Comparison of ENCODE assay signal across 20 cellular contexts in genomic region chr6:126056355-126057004, GRCh38.
DNase-seq lines count a peak whose midpoint lies in the region; ATAC-seq and TF ChIP-seq lines count a peak whose summit lies in the region.
"Had no signal": no experiment of that assay in that cellular context is flagged by ENCODE, and none has a peak within 500 bp of the region (broad histone marks: within the 10 kb centered on the region; RNA-seq: fewer than 3 reads in every experiment).

No MANE protein-coding gene starts in this region.

- no peaks in the 10 kb centered on the region for H3K4me1 ChIP-seq in endodermal cell (ENCODE audit: control insufficient read depth, insufficient read depth, low read length)
- no peaks in the 10 kb centered on the region for H3K4me1 ChIP-seq in mesendoderm (ENCODE audit: control insufficient read depth, low read depth, low read length)
- H3K4me1 ChIP-seq in upper lobe of left lung: no peaks in the 10 kb centered on the region
- H3K4me1 ChIP-seq: HAP-1, SJCRH30 had no signal

- H3K27me3 Mint-ChIP-seq in endodermal cell (ENCODE audit: insufficient read depth): no peaks in the 10 kb centered on the region
- H3K27me3 Mint-ChIP-seq: CD4-positive, alpha-beta T cell had no signal

- no peak overlapping the region for H2AK5ac ChIP-seq in mesendoderm (ENCODE audit: low read length)

- peak; percentile 39 for DNase-seq in ELF-1 (ENCODE audit: low read depth, low spot score)
- DNase-seq in UCSD-AML1 (lab: John Stamatoyannopoulos, UW; ENCODE audit: unreplicated experiment): peak; percentile 7
- DNase-seq in endodermal cell: peak; percentile 59
- peak; percentile 69 for DNase-seq in mesendoderm
- no peak for DNase-seq in germinal center (ENCODE audit: low spot score)
- DNase-seq in upper lobe of left lung: no peak
- DNase-seq in NCI-H2227 treated with DMSO at 0.1 percent for 48 hours (lab: John Stamatoyannopoulos, UW): no peak
- DNase-seq: CD4-positive, alpha-beta T cell; DMS153; GF-D8; MG63; NCI-H1048; NCI-H1436; NCI-H1930; NCI-H345; NCI-H524 treated with DMSO at 0.1 percent for 48 hours; SJCRH30 had no signal

- no peak overlapping the region for H3K18ac ChIP-seq in mesendoderm (ENCODE audit: low read length)

- H3K56ac ChIP-seq in mesendoderm (ENCODE audit: low read length): no peak overlapping the region

- no peak overlapping the region for H2BK15ac ChIP-seq in mesendoderm (replicated peaks; ENCODE audit: low read depth)

- no peak overlapping the region for H4K8ac ChIP-seq in mesendoderm (ENCODE audit: low read depth, low read length)

- H3K9me3 ChIP-seq in endodermal cell (ENCODE audit: control insufficient read depth, low read length): no peaks in the 10 kb centered on the region
- no peaks in the 10 kb centered on the region for H3K9me3 ChIP-seq in upper lobe of left lung
- H3K9me3 ChIP-seq: HAP-1, MG63, SJCRH30 had no signal

- H3K79me2 ChIP-seq in mesendoderm (ENCODE audit: control insufficient read depth, insufficient read depth, low read length): no peaks in the 10 kb centered on the region

- no peak overlapping the region for H2BK120ac ChIP-seq in mesendoderm (ENCODE audit: low read depth, low read length)

- H3K36me3 ChIP-seq in endodermal cell (ENCODE audit: control insufficient read depth, insufficient read depth, low read length): peaks cover 10% of the 10 kb centered on the region
- H3K36me3 ChIP-seq in mesendoderm (ENCODE audit: control insufficient read depth, insufficient read depth, low read length): peaks cover 3% of the 10 kb centered on the region
- H3K36me3 ChIP-seq in upper lobe of left lung: peaks cover 0 to 15% (median 0%) of the 10 kb centered on the region in 4 donors
- H3K36me3 ChIP-seq: HAP-1, MG63, SJCRH30 had no signal

- no peak overlapping the region for H3K4me2 ChIP-seq in mesendoderm (ENCODE audit: low read length)

- H3K9me3 Mint-ChIP-seq in endodermal cell: no peaks in the 10 kb centered on the region
- H3K9me3 Mint-ChIP-seq: CD4-positive, alpha-beta T cell had no signal

- no peaks in the 10 kb centered on the region for H3K27me3 ChIP-seq in endodermal cell (ENCODE audit: control insufficient read depth, insufficient read depth, low read length, poor library complexity, severe bottlenecking)
- no peaks in the 10 kb centered on the region for H3K27me3 ChIP-seq in mesendoderm (ENCODE audit: insufficient read depth, low read length, poor library complexity)
- H3K27me3 ChIP-seq in upper lobe of left lung: no peaks in the 10 kb centered on the region
- H3K27me3 ChIP-seq: MG63, SJCRH30 had no signal

- H3K36me3 Mint-ChIP-seq in endodermal cell (ENCODE audit: low read depth): peaks cover 23% of the 10 kb centered on the region

- no peak for TF ChIP-seq EP300 in upper lobe of left lung (IDR thresholded peaks at IDR 0.05)

- H3K4me3 ChIP-seq in endodermal cell (ENCODE audit: low read length) (no peak overlapping the region), mesendoderm (ENCODE audit: low read length) (no peak overlapping the region), upper lobe of left lung (no peak overlapping the region)
- H3K4me3 ChIP-seq: HAP-1, MG63, SJCRH30 had no signal

- no peak overlapping the region for H3K23ac ChIP-seq in mesendoderm (ENCODE audit: low read length)

- TF ChIP-seq POLR2A in upper lobe of left lung (IDR thresholded peaks at IDR 0.05): no peak

- H3K4ac ChIP-seq in mesendoderm (ENCODE audit: low read depth, low read length): no peak overlapping the region

- TF ChIP-seq CTCF in endodermal cell (conservative IDR thresholded peaks at IDR 0.05): no peak
- no peak for TF ChIP-seq CTCF in upper lobe of left lung (IDR thresholded peaks at IDR 0.05)

- H3K79me1 ChIP-seq in mesendoderm (ENCODE audit: low read length): no peaks in the 10 kb centered on the region

- H3K4me3 Mint-ChIP-seq in endodermal cell: no peak overlapping the region
- H3K4me3 Mint-ChIP-seq: CD4-positive, alpha-beta T cell had no signal

- no peak overlapping the region for H3K27ac Mint-ChIP-seq in endodermal cell
- H3K27ac Mint-ChIP-seq: CD4-positive, alpha-beta T cell had no signal

- H2BK5ac ChIP-seq in mesendoderm (ENCODE audit: low read length): no peak overlapping the region

- H3K4me1 Mint-ChIP-seq in endodermal cell: no peaks in the 10 kb centered on the region

- H4K5ac ChIP-seq in mesendoderm (ENCODE audit: low read length): no peak overlapping the region

- 92 to 95% methylated on average over 4 to 5 of the region's 5 CpGs for WGBS in endodermal cell (ENCODE audit: insufficient coverage in 1 of 2, insufficient read length in 1 of 2), 2 experiments
- no CpG with 5 or more reads among the region's 5 CpGs for WGBS in mesendoderm (ENCODE audit: extremely low coverage, insufficient coverage, low lambda C conversion rate)
- 84 to 88% methylated on average over 5 of the region's 5 CpGs for WGBS in upper lobe of left lung, 2 donors

- ATAC-seq in upper lobe of left lung (ENCODE audit: low FRiP score in 2 of 2) (no peak), HG03439 (IDR thresholded peaks at IDR 0.05; ENCODE audit: unreplicated experiment) (no peak)
- ATAC-seq: Panc1 had no signal

- H3K27ac ChIP-seq in endodermal cell (ENCODE audit: low read depth, low read length): no peak overlapping the region
- H3K27ac ChIP-seq in mesendoderm (ENCODE audit: low read depth, low read length): no peak overlapping the region
- no peak overlapping the region for H3K27ac ChIP-seq in upper lobe of left lung
- H3K27ac ChIP-seq: SJCRH30 had no signal

- H3K9ac ChIP-seq in endodermal cell (ENCODE audit: extremely low read depth, low read length, poor library complexity, severe bottlenecking) (no peak overlapping the region), mesendoderm (ENCODE audit: low read length) (no peak overlapping the region)

Comparison
In these comparisons a context has a peak if more than half of its experiments do, and no peak if none do; other contexts are left out.
1. DNase-seq: peak in ELF-1 (single experiment), UCSD-AML1 (single experiment), endodermal cell (single experiment) and mesendoderm (single experiment); none in germinal center (single experiment), upper lobe of left lung (0 of 2) and NCI-H2227 treated with DMSO at 0.1 percent for 48 hours (single experiment).